In the genomic region with DNA sequence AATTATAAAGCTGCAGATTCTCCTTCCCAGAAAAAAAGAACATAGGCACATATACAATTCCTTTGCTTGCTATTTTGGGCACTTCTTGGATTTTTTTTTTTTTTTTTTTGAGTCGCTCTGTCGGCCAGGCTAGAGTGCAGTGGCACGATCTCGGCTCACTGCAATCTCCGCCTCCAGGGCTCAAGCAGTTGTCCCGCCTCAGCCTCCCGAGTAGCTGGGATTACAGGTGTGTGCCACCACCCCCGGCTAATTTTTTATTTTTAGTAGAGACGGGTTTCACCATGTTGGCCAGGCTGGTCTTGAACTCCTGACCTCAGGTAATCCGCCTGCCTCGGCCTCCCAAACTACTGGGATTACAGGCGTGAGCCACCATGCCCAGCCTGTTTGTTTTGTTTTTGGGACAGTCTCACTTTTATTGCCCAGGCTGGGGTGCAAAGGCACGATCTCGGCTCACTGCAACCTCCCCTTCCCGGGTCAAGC, we compare ENCODE assay signal across 1 cellular context.
TF ChIP-seq lines count a peak whose summit lies in the region.

No MANE protein-coding gene starts in this region.

TF ChIP-seq in GM12878, 131 proteins besides CTCF, POLR2A, EP300 and RAD21:
- TF ChIP-seq, protein P1, sequence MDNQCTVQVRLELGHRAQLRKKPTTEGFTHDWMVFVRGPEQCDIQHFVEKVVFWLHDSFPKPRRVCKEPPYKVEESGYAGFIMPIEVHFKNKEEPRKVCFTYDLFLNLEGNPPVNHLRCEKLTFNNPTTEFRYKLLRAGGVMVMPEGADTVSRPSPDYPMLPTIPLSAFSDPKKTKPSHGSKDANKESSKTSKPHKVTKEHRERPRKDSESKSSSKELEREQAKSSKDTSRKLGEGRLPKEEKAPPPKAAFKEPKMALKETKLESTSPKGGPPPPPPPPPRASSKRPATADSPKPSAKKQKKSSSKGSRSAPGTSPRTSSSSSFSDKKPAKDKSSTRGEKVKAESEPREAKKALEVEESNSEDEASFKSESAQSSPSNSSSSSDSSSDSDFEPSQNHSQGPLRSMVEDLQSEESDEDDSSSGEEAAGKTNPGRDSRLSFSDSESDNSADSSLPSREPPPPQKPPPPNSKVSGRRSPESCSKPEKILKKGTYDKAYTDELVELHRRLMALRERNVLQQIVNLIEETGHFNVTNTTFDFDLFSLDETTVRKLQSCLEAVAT (IDR thresholded peaks at IDR 0.05), result peak; percentile 62
